Comparison of ENCODE assay signal across 24 cellular contexts in the genomic region with DNA sequence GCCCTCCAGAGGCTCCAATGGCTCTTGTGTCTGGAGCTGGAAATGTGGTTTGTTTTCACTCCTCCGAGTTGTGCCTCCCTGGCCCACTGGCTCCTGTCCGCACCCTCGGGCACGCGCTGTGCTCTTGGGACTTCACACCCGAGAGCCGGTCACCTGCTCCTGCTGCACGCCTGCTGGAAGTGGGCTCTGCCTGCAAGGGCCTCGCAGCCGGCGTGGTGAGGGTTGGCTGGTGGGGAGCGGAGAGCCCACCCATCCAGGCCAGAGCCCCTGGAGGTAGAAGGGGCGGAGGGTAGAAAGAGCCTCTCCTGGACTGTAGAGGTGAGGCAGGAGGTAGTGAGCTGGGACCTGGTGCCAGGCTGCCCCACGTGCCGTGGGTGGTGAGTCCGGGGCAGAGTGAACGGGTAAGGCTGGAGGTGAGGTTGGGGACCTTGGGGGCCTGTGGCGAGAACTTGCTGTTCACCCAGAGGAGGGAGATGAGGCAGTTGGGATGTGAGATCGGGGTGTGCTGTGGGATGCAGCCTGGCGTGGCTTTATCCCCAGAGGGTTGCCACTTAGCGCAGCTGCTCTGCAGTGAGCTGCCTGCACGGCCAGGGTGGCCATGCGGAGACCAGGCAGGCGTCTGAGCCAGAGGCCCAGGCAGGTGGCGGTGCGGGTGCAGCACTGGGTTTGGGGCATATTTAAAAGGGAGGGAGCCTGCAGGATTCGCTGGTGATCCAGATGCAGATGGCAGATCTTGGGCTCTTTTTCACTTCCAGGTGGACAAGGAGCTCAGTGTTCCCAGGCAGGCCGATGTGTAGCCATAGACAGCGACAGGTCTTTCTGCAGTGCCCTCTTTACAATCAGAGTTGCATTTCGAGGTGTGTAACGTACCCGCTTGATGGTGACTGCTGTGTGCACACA. TPM values are rescaled to one million over a fixed set of nuclear protein-coding genes. Genes with fewer than 3 reads are reported as not detected.
DNase-seq lines count a peak whose midpoint lies in the region; ATAC-seq, FAIRE-seq and TF ChIP-seq lines count a peak whose summit lies in the region.
"Had no signal": no experiment of that assay in that cellular context is flagged by ENCODE, and none has a peak within 500 bp of the region (broad histone marks: within the 10 kb centered on the region; RNA-seq: fewer than 3 reads in every experiment).

No MANE protein-coding gene starts in this region.

- WGBS in HepG2 (ENCODE audit: low lambda C conversion rate), result 96% methylated on average over 23 of the region's 32 CpGs

- CTCF ChIA-PET in HepG2 (lab: Yijun Ruan, JAX; ENCODE audit: low intra/inter-chr PET ratio, low total read pairs) (no interaction called here), A673 (lab: Charles Lee) (no interaction called here)

- no peaks in the 10 kb centered on the region for H3K79me2 ChIP-seq in HepG2 (ENCODE audit: insufficient read depth, low read length)
- H3K79me2 ChIP-seq: parathyroid adenoma had no signal

- POLR2A ChIA-PET in HepG2 (lab: Yijun Ruan, JAX) (no interaction called here), A673 (lab: Charles Lee; ENCODE audit: low non-redundant PET) (no interaction called here)

- no TSS peak for BruUV-seq in HepG2 (replicated peaks; lab: Mats Ljungman, UMichigan)
- no TSS peak for BruUV-seq in A673 (replicated peaks; lab: Mats Ljungman, UMichigan)

- TF ChIP-seq EP300 in HepG2 (IDR thresholded peaks at IDR 0.05; ENCODE audit: low read depth in 2 of 2, low read length in 2 of 2), result no peak
- TF ChIP-seq EP300 in HepG2 (CRISPR knock-in tag; IDR thresholded peaks at IDR 0.05; ENCODE audit: borderline replicate concordance), result no peak

- in situ Hi-C loops in HepG2 (cut with HindIII; ENCODE audit: extremely low pct_ligation_motif_present, low pct_unique_long_range_greater_than_20kb), result no loop called here

- H3K9me3 ChIP-seq in cardiac muscle cell (ENCODE audit: low read depth) (no peaks in the 10 kb centered on the region), HepG2 (ENCODE audit: low read length) (no peaks in the 10 kb centered on the region), upper lobe of right lung (no peaks in the 10 kb centered on the region), A673 (ENCODE audit: low read depth, low read length, poor library complexity, severe bottlenecking) (no peaks in the 10 kb centered on the region)
- H3K9me3 ChIP-seq: right lobe of liver, stomach had no signal

- H3K27ac ChIP-seq in cardiac muscle cell, result peak overlapping the region; percentile 17
- H3K27ac ChIP-seq in HepG2 (ENCODE audit: extremely low read length, insufficient read depth, low read length), result no peak overlapping the region
- no peak overlapping the region for H3K27ac ChIP-seq in upper lobe of right lung
- no peak overlapping the region for H3K27ac ChIP-seq in A673 (ENCODE audit: low read depth, low read length, poor library complexity, severe bottlenecking)
- H3K27ac ChIP-seq: dorsolateral prefrontal cortex, parathyroid adenoma, right lobe of liver, stomach, tibial nerve had no signal

- no peak overlapping the region for H3K9ac ChIP-seq in HepG2 (ENCODE audit: insufficient read depth, low read depth, low read length)
- H3K9ac ChIP-seq: parathyroid adenoma had no signal

- DNase-seq in cardiac muscle cell (ENCODE audit: low read depth in 1 of 2, low spot score in 1 of 2) (no peak), cardiac septum (ENCODE audit: low spot score) (no peak), bronchial epithelial cell (ENCODE audit: low read depth) (no peak), HepG2 (ENCODE audit: low spot score) (no peak), upper lobe of right lung (no peak), A673 (ENCODE audit: low spot score) (no peak)
- no peak for DNase-seq in activated CD4-positive, alpha-beta T cell treated with anti-CD3 and anti-CD28 coated beads for 48 hours
- DNase-seq: anterior cingulate cortex; CD8-positive, alpha-beta T cell; DMS53; dorsolateral prefrontal cortex; GF-D8; head of caudate nucleus; naive thymus-derived CD4-positive, alpha-beta T cell; NCI-H1092 treated with DMSO at 0.1 percent for 48 hours; NCI-H2029; NCI-H345; NCI-H748 treated with DMSO at 0.1 percent for 48 hours; stimulated activated CD4-positive, alpha-beta T cell treated with anti-CD3 and anti-CD28 coated beads, Interleukin-4, amount 100 ng/mL, for 4 hours; stomach had no signal

- no peaks in the 10 kb centered on the region for H3K4me1 ChIP-seq in cardiac muscle cell (ENCODE audit: low read depth)
- no peaks in the 10 kb centered on the region for H3K4me1 ChIP-seq in HepG2 (ENCODE audit: insufficient read depth, low read length)
- H3K4me1 ChIP-seq in upper lobe of right lung, result no peaks in the 10 kb centered on the region
- H3K4me1 ChIP-seq in A673 (ENCODE audit: insufficient read depth, low read length, poor library complexity, severe bottlenecking), result peaks cover 29% of the 10 kb centered on the region
- H3K4me1 ChIP-seq: parathyroid adenoma, right lobe of liver had no signal

- H4K20me1 ChIP-seq in HepG2 (ENCODE audit: insufficient read depth, low read length), result peaks cover 4% of the 10 kb centered on the region; the same call in 1 of the 2 replicates

- no peak overlapping the region for H3K4me3 ChIP-seq in cardiac muscle cell
- H3K4me3 ChIP-seq in bronchial epithelial cell (ENCODE audit: low read depth, low read length), result no peak overlapping the region
- no peak overlapping the region for H3K4me3 ChIP-seq in HepG2 (replicated peaks in 1 of 3; ENCODE audit: insufficient read depth in 1 of 3, low read depth in 2 of 3, low read length in 3 of 3)
- no peak overlapping the region for H3K4me3 ChIP-seq in upper lobe of right lung
- H3K4me3 ChIP-seq in A673 (ENCODE audit: low read depth, low read length, poor library complexity, severe bottlenecking), result no peak overlapping the region
- H3K4me3 ChIP-seq: dorsolateral prefrontal cortex, right lobe of liver, stomach, tibial nerve had no signal

- no peak for TF ChIP-seq RAD21 in HepG2 (CRISPR knock-in tag; IDR thresholded peaks at IDR 0.05)

- H3K27me3 ChIP-seq in cardiac muscle cell (no peaks in the 10 kb centered on the region), bronchial epithelial cell (ENCODE audit: control insufficient read depth, insufficient read depth, low read length) (no peaks in the 10 kb centered on the region), HepG2 (ENCODE audit: control insufficient read depth in 1 of 2, insufficient read depth in 2 of 2, low read length in 2 of 2) (no peaks in the 10 kb centered on the region; a peak in 1 of 5 replicates), upper lobe of right lung (no peaks in the 10 kb centered on the region), A673 (replicated peaks; ENCODE audit: insufficient read depth, low read depth, low read length, poor library complexity) (no peaks in the 10 kb centered on the region)
- H3K27me3 ChIP-seq: dorsolateral prefrontal cortex, right lobe of liver, stomach, tibial nerve had no signal

- ATAC-seq in HepG2 (peak; percentile 42), upper lobe of right lung (peak; percentile 42)
- ATAC-seq: CD8-positive, alpha-beta T cell; naive thymus-derived CD4-positive, alpha-beta T cell; WTC11 had no signal

- FAIRE-seq in bronchial epithelial cell (lab: Jason Lieb, UNC), result peak; percentile 58
- no peak for FAIRE-seq in HepG2 (lab: Jason Lieb, UNC)

- H3K36me3 ChIP-seq in cardiac muscle cell (peaks cover 5% of the 10 kb centered on the region), bronchial epithelial cell (ENCODE audit: control insufficient read depth, insufficient read depth, low read length) (peaks cover 24% of the 10 kb centered on the region), HepG2 (replicated peaks in 1 of 2; ENCODE audit: control insufficient read depth in 1 of 2, insufficient read depth in 2 of 2, low read length in 2 of 2) (peaks cover 14 to 52% of the 10 kb centered on the region in 2 experiments; a peak in 4 of 5 replicates), upper lobe of right lung (peaks cover 31% of the 10 kb centered on the region), A673 (ENCODE audit: insufficient read depth, low read length, poor library complexity, severe bottlenecking) (peaks cover 31% of the 10 kb centered on the region)

- TF ChIP-seq CTCF in cardiac muscle cell (IDR thresholded peaks at IDR 0.05; ENCODE audit: low read depth, low read length) (no peak), bronchial epithelial cell (IDR thresholded peaks at IDR 0.05; ENCODE audit: insufficient read depth, low read length, severe bottlenecking) (no peak), HepG2 (CRISPR knock-in tag; IDR thresholded peaks at IDR 0.05) (no peak), upper lobe of right lung (IDR thresholded peaks at IDR 0.05) (no peak), A673 (conservative IDR thresholded peaks at IDR 0.05; ENCODE audit: low read depth, low read length) (no peak)

- intact Hi-C loops in cardiac septum (cut with DNase I), result no loop called here
- intact Hi-C loops in HepG2 (cut with micrococcal nuclease; ENCODE audit: unreplicated experiment), result no loop called here
- intact Hi-C loops in upper lobe of right lung (cut with DNase I), result no loop called here
- intact Hi-C loops in A673 (cut with micrococcal nuclease; ENCODE audit: unreplicated experiment), result no loop called here

- no peak overlapping the region for H3K4me2 ChIP-seq in HepG2 (ENCODE audit: low read depth, low read length)

- H2AFZ ChIP-seq in HepG2 (ENCODE audit: low read length), result no peak overlapping the region
- H2AFZ ChIP-seq: parathyroid adenoma had no signal

- no peak for TF ChIP-seq POLR2A in HepG2 (IDR thresholded peaks at IDR 0.05; ENCODE audit: insufficient read depth in 1 of 2, low read depth in 2 of 2, low read length in 2 of 2)

RNA-seq across cellular contexts. Expression of a gene that starts 48.8 kb away (rescaled TPM):
- total RNA-seq in cardiac muscle cell (59.6 and 118 TPM in 2 replicates), cardiac septum (24.3 TPM), bronchial epithelial cell (30.5 and 40.1 TPM in 2 replicates), HepG2 (2016; rRNA removed; fragmentation: Illumina TruSeq; extraction: Trizol) (24.2 and 28.6 TPM in 2 replicates), upper lobe of right lung (42.2 TPM), A673 (2021) (83.5 and 83.9 TPM in 2 replicates)
- polyA plus RNA-seq in cardiac muscle cell (28.1 and 32.8 TPM in 2 replicates), HepG2 (2011; rRNA removed) (66.2 and 80.8 TPM in 2 replicates)
- total RNA-seq in HepG2 (2016; cell fraction: cytosol; rRNA removed; fragmentation: Illumina TruSeq; extraction: Trizol; ENCODE audit: low read depth), result 16.2 and 16.7 TPM in 2 replicates
- total RNA-seq in HepG2 (2016; cell fraction: insoluble cytoplasmic fraction; rRNA removed; fragmentation: Illumina TruSeq; extraction: Trizol), result 22.5 and 27.7 TPM in 2 replicates
- total RNA-seq in HepG2 (2016; cell fraction: membrane; rRNA removed; fragmentation: Illumina TruSeq; extraction: Trizol), result 36.9 and 38.9 TPM in 2 replicates
- 40.6 and 42.6 TPM in 2 replicates for total RNA-seq in HepG2 (2016; cell fraction: nucleus; rRNA removed; fragmentation: Illumina TruSeq; extraction: Trizol)
- polyA plus RNA-seq in HepG2 (2011; cell fraction: cytosol; rRNA removed), result 32.3 and 37.9 TPM in 2 replicates
- polyA plus RNA-seq in HepG2 (2011; cell fraction: nucleus; rRNA removed), result 406 and 428 TPM in 2 replicates
- 37.8 and 47.7 TPM in 2 replicates for polyA plus RNA-seq in HepG2 (2012)
- polyA plus RNA-seq in HepG2 (2016; cell fraction: cytosol; fragmentation: Illumina TruSeq; extraction: Trizol; ENCODE audit: low read depth), result 13.4 and 15.5 TPM in 2 replicates
- 20.0 and 26.4 TPM in 2 replicates for polyA plus RNA-seq in HepG2 (2016; cell fraction: insoluble cytoplasmic fraction; fragmentation: Illumina TruSeq; extraction: Trizol; ENCODE audit: low read depth)
- 26.7 and 30.4 TPM in 2 replicates for polyA plus RNA-seq in HepG2 (2016; cell fraction: membrane; fragmentation: Illumina TruSeq; extraction: Trizol; ENCODE audit: low read depth)
- 92.0 and 96.8 TPM in 2 replicates for polyA plus RNA-seq in HepG2 (2016; cell fraction: nucleus; fragmentation: Illumina TruSeq; extraction: Trizol; ENCODE audit: insufficient read depth, low read depth)
- polyA minus RNA-seq in HepG2 (2011; rRNA and poly(A)+ RNA removed; ENCODE audit: low replicate concordance), result 38.9 and 82.6 TPM in 2 replicates
- polyA minus RNA-seq in HepG2 (2011; cell fraction: cytosol; rRNA and poly(A)+ RNA removed), result 18.1 and 23.5 TPM in 2 replicates
- 119 and 121 TPM in 2 replicates for polyA minus RNA-seq in HepG2 (2011; cell fraction: nucleus; rRNA and poly(A)+ RNA removed)
